7 cellular contexts compared by ENCODE assay signal in the genomic region with DNA sequence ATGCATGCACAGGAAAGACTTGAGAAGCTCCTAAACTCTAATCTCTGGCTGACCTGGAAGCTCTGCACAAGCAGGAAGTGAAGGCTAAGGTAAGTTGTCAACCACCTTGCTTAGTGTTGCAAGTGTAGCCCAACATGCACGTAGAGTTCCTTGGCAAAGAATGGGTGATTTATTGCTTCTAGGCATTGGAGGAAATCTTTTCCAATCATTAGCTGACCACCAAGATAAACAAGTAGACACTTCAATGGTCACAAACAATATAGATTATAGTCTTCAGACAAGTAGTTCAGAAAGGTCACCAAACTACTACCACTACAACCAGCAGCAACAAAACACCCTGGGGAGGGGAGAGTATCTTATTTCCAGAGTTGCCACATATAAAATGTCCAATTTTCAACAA.
"Had no signal": no experiment of that assay in that cellular context is flagged by ENCODE, and none has a peak within 500 bp of the region (broad histone marks: within the 10 kb centered on the region; RNA-seq: fewer than 3 reads in every experiment).

No MANE protein-coding gene starts in this region.

- ATAC-seq: HepG2, K562 had no signal

- DNase-seq: GM23248, GOT3, H9, HCEC 1CT, KG1 had no signal
